33 cellular contexts compared by ENCODE assay signal in the genomic region with DNA sequence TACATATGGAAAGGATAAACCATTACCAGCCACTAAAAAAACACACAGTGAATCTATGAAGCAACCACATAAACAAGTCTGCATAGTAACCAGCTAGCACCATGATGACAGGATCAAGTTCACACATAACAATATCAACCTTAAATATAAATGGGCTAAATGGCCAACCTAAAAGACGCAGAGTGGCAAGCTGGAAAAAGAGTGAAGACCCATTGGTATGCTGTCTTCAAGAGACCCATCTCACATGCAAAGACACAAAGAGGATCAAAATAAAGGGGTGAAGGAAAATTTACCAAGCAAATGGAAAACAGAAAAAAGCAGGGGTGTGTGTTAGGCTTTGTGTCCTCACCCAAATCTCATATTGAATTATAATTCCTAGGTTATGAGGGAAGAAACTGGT.
DNase-seq lines count a peak whose midpoint lies in the region; TF ChIP-seq lines count a peak whose summit lies in the region.
"Had no signal": no experiment of that assay in that cellular context is flagged by ENCODE, and none has a peak within 500 bp of the region (broad histone marks: within the 10 kb centered on the region; RNA-seq: fewer than 3 reads in every experiment).

No MANE protein-coding gene starts in this region.

- H2AFZ ChIP-seq in mesenchymal stem cell (ENCODE audit: low read depth, low read length): no peak overlapping the region

- no peaks in the 10 kb centered on the region for H3K79me1 ChIP-seq in mesenchymal stem cell (replicated peaks; ENCODE audit: low read length, poor library complexity, severe bottlenecking)

- no peak overlapping the region for H3K4me3 ChIP-seq in AG10803 (ENCODE audit: low read length)
- no peak overlapping the region for H3K4me3 ChIP-seq in HEK293 (ENCODE audit: low read depth, low read length)
- no peak overlapping the region for H3K4me3 ChIP-seq in mesenchymal stem cell (ENCODE audit: insufficient read depth in 1 of 2, low read depth in 1 of 2, low read length in 2 of 2)
- H3K4me3 ChIP-seq: A549; BLaER1; BLaER1 treated with 17β-estradiol and CSF1 and Interleukin-3, amounts not matched to agents 10 nM and 100 nM had no signal

- H3K36me3 ChIP-seq in HEK293 (ENCODE audit: control insufficient read depth in 2 of 2, insufficient read depth in 1 of 2, low read length in 2 of 2) (no peaks in the 10 kb centered on the region), mesenchymal stem cell (ENCODE audit: control insufficient read depth in 1 of 2, insufficient read depth in 2 of 2, low read depth in 1 of 2, low read length in 2 of 2) (no peaks in the 10 kb centered on the region)
- H3K36me3 ChIP-seq: BE2C, BLaER1 had no signal

- no peaks in the 10 kb centered on the region for H3K9me3 ChIP-seq in HEK293 (ENCODE audit: control insufficient read depth, insufficient read depth, low read depth, low read length)
- H3K9me3 ChIP-seq in mesenchymal stem cell (ENCODE audit: control insufficient read depth, low read length): peaks cover 30% of the 10 kb centered on the region
- H3K9me3 ChIP-seq: A549, BE2C, Caco-2 had no signal

- H2AK5ac ChIP-seq in mesenchymal stem cell (ENCODE audit: low read length, severe bottlenecking): no peak overlapping the region

- no peak overlapping the region for H4K8ac ChIP-seq in mesenchymal stem cell (ENCODE audit: low read length)

- CTCF ChIA-PET in HEK293 (lab: Yijun Ruan, JAX): interaction anchor here (0.9 kb wide), 1 partner anchor 10 kb away, joined by 3 read pairs; no protein-coding TSS in a partner anchor

- H3K9ac ChIP-seq in mesenchymal stem cell (ENCODE audit: low read length): no peak overlapping the region
- H3K9ac ChIP-seq: BLaER1; BLaER1 treated with 17β-estradiol and CSF1 and Interleukin-3, amounts not matched to agents 10 nM and 100 nM had no signal

- TF ChIP-seq CTCF in AG10803 (conservative IDR thresholded peaks at IDR 0.05; ENCODE audit: low read length) (no peak), HEK293 (tag by site-specific recombination; IDR thresholded peaks at IDR 0.05) (no peak)

- no peak overlapping the region for H3K4me2 ChIP-seq in mesenchymal stem cell (ENCODE audit: low read length, poor library complexity, severe bottlenecking)
- H3K4me2 ChIP-seq: A549, BLaER1 had no signal

- H3K27ac ChIP-seq in HEK293 (ENCODE audit: extremely low read depth, low read depth, low read length): no peak overlapping the region
- H3K27ac ChIP-seq in mesenchymal stem cell (ENCODE audit: low read length, poor library complexity, severe bottlenecking): no peak overlapping the region
- H3K27ac ChIP-seq: 22Rv1, A549, BLaER1, C4-2B had no signal

- no peak overlapping the region for H4K91ac ChIP-seq in mesenchymal stem cell (ENCODE audit: low read length)

- no peak overlapping the region for H3K18ac ChIP-seq in mesenchymal stem cell (ENCODE audit: low read depth in 1 of 2, low read length in 2 of 2)

- POLR2A ChIA-PET in HEK293 (lab: Yijun Ruan, JAX): no interaction called here

- H3K27me3 ChIP-seq in mesenchymal stem cell (ENCODE audit: control insufficient read depth in 1 of 2, insufficient read depth in 1 of 2, low read length in 2 of 2): no peaks in the 10 kb centered on the region
- H3K27me3 ChIP-seq: BE2C; BLaER1; BLaER1 treated with 17β-estradiol and CSF1 and Interleukin-3, amounts not matched to agents 10 nM and 100 nM had no signal

- no CpG with 5 or more reads among the region's 1 CpG for WGBS in mesenchymal stem cell

- DNase-seq in AG10803 (ENCODE audit: low read depth): peak; percentile 1
- peak; percentile 13 for DNase-seq in LHCN-M2 (ENCODE audit: low read depth)
- DNase-seq in mesenchymal stem cell: peak; percentile 28
- no peak for DNase-seq in SKM-1 treated with dmso at 0.1 percent for 144 hours (lab: John Stamatoyannopoulos, UW; ENCODE audit: unreplicated experiment)
- DNase-seq in NCI-H226: no peak
- no peak for DNase-seq in MV-4-11 (lab: John Stamatoyannopoulos, UW)
- DNase-seq in NCI-H1930 (lab: John Stamatoyannopoulos, UW): no peak
- DNase-seq: 8988T; ACHN; AML-193; BE2C; C1 segment of cervical spinal cord; Caco-2; Calu3; CD4-positive, alpha-beta memory T cell; CD4-positive, alpha-beta T cell; CD4-positive, CD25-positive, alpha-beta regulatory T cell; CD8-positive, alpha-beta memory T cell; CD8-positive, alpha-beta T cell; COR-L47; DMS 273 treated with DMSO at 0.1 percent for 48 hours; DMS153; DMS53; DMS79; DMS79 treated with DMSO at 0.1 percent for 48 hours; DND-41; EL had no signal

- H2BK12ac ChIP-seq in mesenchymal stem cell (ENCODE audit: low read length in 2 of 2): no peak overlapping the region

- no peak overlapping the region for H2BK120ac ChIP-seq in mesenchymal stem cell (ENCODE audit: low read depth, low read length)

- no peak overlapping the region for H2BK15ac ChIP-seq in mesenchymal stem cell (ENCODE audit: low read depth, poor library complexity, severe bottlenecking)

- no peak overlapping the region for H3K4ac ChIP-seq in mesenchymal stem cell (ENCODE audit: low read depth in 1 of 2, low read length in 2 of 2)

- H3K14ac ChIP-seq in mesenchymal stem cell (ENCODE audit: low read length in 2 of 2): no peak overlapping the region

- H3K4me1 ChIP-seq in HEK293 (ENCODE audit: control insufficient read depth, insufficient read depth, low read length) (no peaks in the 10 kb centered on the region), mesenchymal stem cell (ENCODE audit: control insufficient read depth, insufficient read depth, low read depth, low read length) (no peaks in the 10 kb centered on the region)
- H3K4me1 ChIP-seq: A549, BLaER1, Caco-2 had no signal

- no peak overlapping the region for H2BK5ac ChIP-seq in mesenchymal stem cell (ENCODE audit: low read depth, low read length, poor library complexity, severe bottlenecking)

- H3K23ac ChIP-seq in mesenchymal stem cell (ENCODE audit: low read length in 2 of 2): no peak overlapping the region

TF ChIP-seq in HEK293, 187 proteins besides CTCF, POLR2A, EP300 and RAD21:
- TF ChIP-seq TRIM28 (IDR thresholded peaks at IDR 0.05; ENCODE audit: borderline replicate concordance, low read length) (peak; percentile 78; the same call in 1 of the 2 replicates), MZF1 (tag by site-specific recombination; IDR thresholded peaks at IDR 0.05; ENCODE audit: borderline replicate concordance) (no peak), SETDB1 (IDR thresholded peaks at IDR 0.05; ENCODE audit: insufficient read length, low read length) (peak; percentile 90), ZNF169 (tag by site-specific recombination; IDR thresholded peaks at IDR 0.05) (no peak), ZNF548 (tag by site-specific recombination; IDR thresholded peaks at IDR 0.05) (no peak)
- TF ChIP-seq, protein P1, sequence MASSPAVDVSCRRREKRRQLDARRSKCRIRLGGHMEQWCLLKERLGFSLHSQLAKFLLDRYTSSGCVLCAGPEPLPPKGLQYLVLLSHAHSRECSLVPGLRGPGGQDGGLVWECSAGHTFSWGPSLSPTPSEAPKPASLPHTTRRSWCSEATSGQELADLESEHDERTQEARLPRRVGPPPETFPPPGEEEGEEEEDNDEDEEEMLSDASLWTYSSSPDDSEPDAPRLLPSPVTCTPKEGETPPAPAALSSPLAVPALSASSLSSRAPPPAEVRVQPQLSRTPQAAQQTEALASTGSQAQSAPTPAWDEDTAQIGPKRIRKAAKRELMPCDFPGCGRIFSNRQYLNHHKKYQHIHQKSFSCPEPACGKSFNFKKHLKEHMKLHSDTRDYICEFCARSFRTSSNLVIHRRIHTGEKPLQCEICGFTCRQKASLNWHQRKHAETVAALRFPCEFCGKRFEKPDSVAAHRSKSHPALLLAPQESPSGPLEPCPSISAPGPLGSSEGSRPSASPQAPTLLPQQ (tag by site-specific recombination; IDR thresholded peaks at IDR 0.05): no peak
TF ChIP-seq in HEK293: peak in this region for 2.

Comparison
In these comparisons a context has a peak if more than half of its experiments do, and no peak if none do; other contexts are left out.
1. DNase-seq: peak in AG10803 (single experiment), LHCN-M2 (single experiment) and mesenchymal stem cell (single experiment); none in SKM-1 treated with dmso at 0.1 percent for 144 hours (single experiment), NCI-H226 (single experiment), MV-4-11 (single experiment) and NCI-H1930 (0 of 2).